ENCODE assay signal across 9 cellular contexts in genomic region chr10:89352039-89352597, GRCh38. TPM values are rescaled to one million over a fixed set of nuclear protein-coding genes. Genes with fewer than 3 reads are reported as not detected.
DNase-seq lines count a peak whose midpoint lies in the region; ATAC-seq and TF ChIP-seq lines count a peak whose summit lies in the region.
"Had no signal": no experiment of that assay in that cellular context is flagged by ENCODE, and none has a peak within 500 bp of the region (broad histone marks: within the 10 kb centered on the region; RNA-seq: fewer than 3 reads in every experiment).

No MANE protein-coding gene starts in this region.

- H3K4me1 ChIP-seq in neuron (ENCODE audit: insufficient read depth, low read length) = peaks cover 56% of the 10 kb centered on the region
- no peaks in the 10 kb centered on the region for H3K4me1 ChIP-seq in CD8-positive, alpha-beta memory T cell (ENCODE audit: insufficient read depth, low read length)

- H3K9me3 ChIP-seq in neuron (ENCODE audit: low read length) = peaks cover 2% of the 10 kb centered on the region
- H3K9me3 ChIP-seq in CD8-positive, alpha-beta memory T cell (ENCODE audit: low read length) = no peaks in the 10 kb centered on the region

- POLR2A ChIA-PET in CD8-positive, alpha-beta memory T cell (lab: Charles Lee) = no interaction called here

- DNase-seq in endothelial cell (ENCODE audit: low spot score) (no peak), posterior vena cava (ENCODE audit: low spot score) (no peak), DMS153 treated with DMSO at 0.1 percent for 48 hours (lab: John Stamatoyannopoulos, UW; ENCODE audit: unreplicated experiment) (no peak)
- DNase-seq in CD8-positive, alpha-beta memory T cell = no peak

- no peaks in the 10 kb centered on the region for H3K27me3 Mint-ChIP-seq in IgD-negative memory B cell
- H3K27me3 Mint-ChIP-seq in endothelial cell (ENCODE audit: unreplicated experiment) = peaks cover 4% of the 10 kb centered on the region
- H3K27me3 Mint-ChIP-seq in CD8-positive, alpha-beta memory T cell = peaks cover 26 to 45% of the 10 kb centered on the region in 2 donors

- peak overlapping the region in 2 of 4 donors; percentile 53 to 91 for H3K4me3 Mint-ChIP-seq in IgD-negative memory B cell
- H3K4me3 Mint-ChIP-seq in endothelial cell (ENCODE audit: unreplicated experiment) = peak overlapping the region; percentile 16
- no peak overlapping the region for H3K4me3 Mint-ChIP-seq in CD8-positive, alpha-beta memory T cell

- H3K27ac Mint-ChIP-seq in IgD-negative memory B cell (peak overlapping the region in 2 of 3 donors; percentile 48 to 66), endothelial cell (ENCODE audit: unreplicated experiment) (peak overlapping the region; percentile 65)
- H3K27ac Mint-ChIP-seq in CD8-positive, alpha-beta memory T cell = no peak overlapping the region

- H3K36me3 ChIP-seq in neuron (ENCODE audit: insufficient read depth, low read length) = no peaks in the 10 kb centered on the region
- no peaks in the 10 kb centered on the region for H3K36me3 ChIP-seq in CD8-positive, alpha-beta memory T cell (ENCODE audit: insufficient read depth, low read length)

- peaks cover 26 to 42% (median 41%) of the 10 kb centered on the region in 3 donors for H3K4me1 Mint-ChIP-seq in IgD-negative memory B cell
- H3K4me1 Mint-ChIP-seq in endothelial cell (ENCODE audit: unreplicated experiment) = peaks cover 54% of the 10 kb centered on the region
- no peaks in the 10 kb centered on the region for H3K4me1 Mint-ChIP-seq in CD8-positive, alpha-beta memory T cell

- peak; percentile 34 for ATAC-seq in GM18861 (IDR thresholded peaks at IDR 0.05; ENCODE audit: unreplicated experiment)
- no peak for ATAC-seq in HG03097 (IDR thresholded peaks at IDR 0.05; ENCODE audit: low FRiP score, unreplicated experiment)

- no peak for TF ChIP-seq CTCF in endothelial cell (IDR thresholded peaks at IDR 0.05; ENCODE audit: unreplicated experiment)

- H3K27ac ChIP-seq in CD8-positive, alpha-beta memory T cell (ENCODE audit: low read depth, low read length) = no peak overlapping the region
- H3K27ac ChIP-seq: HL-60 had no signal

- peaks cover 0 to 5% (median 3%) of the 10 kb centered on the region in 3 donors for H3K9me3 Mint-ChIP-seq in IgD-negative memory B cell
- no peaks in the 10 kb centered on the region for H3K9me3 Mint-ChIP-seq in endothelial cell (ENCODE audit: unreplicated experiment)
- H3K9me3 Mint-ChIP-seq in CD8-positive, alpha-beta memory T cell = peaks cover 0 to 5% (median 0%) of the 10 kb centered on the region in 5 donors

- H2AFZ ChIP-seq in neuron (ENCODE audit: low read depth, low read length) = peak overlapping the region; percentile 57

- no peaks in the 10 kb centered on the region for H3K27me3 ChIP-seq in neuron (ENCODE audit: insufficient read depth, low read length)
- H3K27me3 ChIP-seq in CD8-positive, alpha-beta memory T cell (ENCODE audit: insufficient read depth, low read length, poor library complexity, severe bottlenecking) = no peaks in the 10 kb centered on the region

- CTCF ChIA-PET in CD8-positive, alpha-beta memory T cell (lab: Charles Lee) = no interaction called here

- no peak overlapping the region for H3K4me3 ChIP-seq in neuron (ENCODE audit: low read length)
- H3K4me3 ChIP-seq in CD8-positive, alpha-beta memory T cell (ENCODE audit: low read length) = no peak overlapping the region

- peaks cover 4% of the 10 kb centered on the region for H3K36me3 Mint-ChIP-seq in IgD-negative memory B cell
- H3K36me3 Mint-ChIP-seq in endothelial cell (ENCODE audit: low read depth, unreplicated experiment) = peaks cover 5% of the 10 kb centered on the region
- H3K36me3 Mint-ChIP-seq in CD8-positive, alpha-beta memory T cell = peaks cover 0 to 4% (median 4%) of the 10 kb centered on the region in 3 donors

- intact Hi-C loops in posterior vena cava (cut with DNase I) = no loop called here

RNA-seq across cellular contexts. Expression of gene IFIT3, which starts 24.3 kb away (rescaled TPM):
- 16.9 TPM for polyA plus RNA-seq in IgD-negative memory B cell
- total RNA-seq in endothelial cell (ENCODE audit: unreplicated experiment) (16.8 TPM), posterior vena cava (10 to 100 TPM; 10.5 to 17.0 TPM)
- total RNA-seq in CD8-positive, alpha-beta memory T cell = under 1 TPM; 0.35 to 0.63 TPM
- polyA plus RNA-seq in CD8-positive, alpha-beta memory T cell = 3.7 TPM

RNA-seq across cellular contexts. Expression of gene IFIT1B, which starts 25.7 kb away (rescaled TPM):
- not detected for polyA plus RNA-seq in IgD-negative memory B cell
- total RNA-seq in endothelial cell (ENCODE audit: unreplicated experiment) (not detected), posterior vena cava (1 to 10 TPM in 1 of 2 donors, under 1 TPM in 1; 0.14 to 1.1 TPM)
- not detected for total RNA-seq in CD8-positive, alpha-beta memory T cell
- polyA plus RNA-seq in CD8-positive, alpha-beta memory T cell = 0.14 TPM

RNA-seq across cellular contexts. Expression of gene IFIT1, which starts 40.3 kb away (rescaled TPM):
- 8.5 TPM for polyA plus RNA-seq in IgD-negative memory B cell
- 2.0 TPM for total RNA-seq in endothelial cell (ENCODE audit: unreplicated experiment)
- 10 to 100 TPM in 1 of 2 donors, 1 to 10 TPM in 1; 9.8 to 13.8 TPM for total RNA-seq in posterior vena cava
- total RNA-seq in CD8-positive, alpha-beta memory T cell = under 1 TPM; 0.39 to 0.71 TPM
- 4.1 TPM for polyA plus RNA-seq in CD8-positive, alpha-beta memory T cell

RNA-seq across cellular contexts. Expression of gene IFIT2, which starts 50.3 kb away (rescaled TPM):
- 13.6 TPM for polyA plus RNA-seq in IgD-negative memory B cell
- total RNA-seq in endothelial cell (ENCODE audit: unreplicated experiment) = 0.80 TPM
- total RNA-seq in posterior vena cava = 1 to 10 TPM; 3.6 to 6.1 TPM
- 1 to 10 TPM; 1.3 to 1.5 TPM for total RNA-seq in CD8-positive, alpha-beta memory T cell
- 7.1 TPM for polyA plus RNA-seq in CD8-positive, alpha-beta memory T cell

Comparison
In these comparisons a context has a peak if more than half of its experiments do, and no peak if none do; other contexts are left out.
1. H3K27ac Mint-ChIP-seq: peak in IgD-negative memory B cell (2 of 3) and endothelial cell (single experiment); none in CD8-positive, alpha-beta memory T cell (0 of 8).
2. RNA of gene IFIT3, which starts 24.3 kb away (total RNA-seq): 10.5 to 17.0 TPM in posterior vena cava and 16.8 TPM in endothelial cell (single experiment); 0.35 to 0.63 TPM in CD8-positive, alpha-beta memory T cell; every median in the first group is over 4 times any median in the second.